1 cellular context compared by ENCODE assay signal in genomic region chr10:21473135-21473534, GRCh38.
TF ChIP-seq lines count a peak whose summit lies in the region.

No MANE protein-coding gene starts in this region.

TF ChIP-seq in WTC11, 78 proteins besides CTCF, POLR2A, EP300 and RAD21:
- TF ChIP-seq ERG (CRISPR knock-in tag; IDR thresholded peaks at IDR 0.05) = no peak
- 0 out of 2 replicates have a peak, but pooled peaks have one; percentile 36 for TF ChIP-seq ZNF423 (CRISPR knock-in tag; IDR thresholded peaks at IDR 0.05)
- 0 out of 2 replicates have a peak, but pooled peaks have one; percentile 28 for TF ChIP-seq MAX (CRISPR knock-in tag; IDR thresholded peaks at IDR 0.05)
